21 cellular contexts compared by ENCODE assay signal in genomic region chr12:25278274-25278673, GRCh38.
"Had no signal": no experiment of that assay in that cellular context is flagged by ENCODE, and none has a peak within 500 bp of the region (broad histone marks: within the 10 kb centered on the region; RNA-seq: fewer than 3 reads in every experiment).

No MANE protein-coding gene starts in this region.

- DNase-seq: dermis blood vessel endothelial cell; dorsolateral prefrontal cortex; effector CD4-positive, alpha-beta T cell; effector memory CD4-positive, alpha-beta T cell; foreskin keratinocyte; glutamatergic neuron; head of caudate nucleus; heart right ventricle; hippocampal formation; left cardiac atrium; left lung; left ventricle myocardium superior; lower lobe of right lung; mesenchymal stem cell; mucosa of descending colon; naive B cell had no signal

- H3K36me3 ChIP-seq: esophagus muscularis mucosa, gastroesophageal sphincter, heart right ventricle, left lung, lower lobe of right lung had no signal

- ATAC-seq: foreskin keratinocyte, gastroesophageal sphincter, heart right ventricle, left cardiac atrium, left lung, left ventricle myocardium superior, lower lobe of right lung, mucosa of descending colon had no signal

- H3K27me3 ChIP-seq: dorsolateral prefrontal cortex, esophagus muscularis mucosa, foreskin keratinocyte, gastroesophageal sphincter, heart right ventricle, left lung had no signal

- H3K27ac ChIP-seq: coronary artery, dorsolateral prefrontal cortex, esophagus muscularis mucosa, foreskin keratinocyte, gastroesophageal sphincter, heart right ventricle, left lung, lower lobe of right lung had no signal

- H3K4me1 ChIP-seq: foreskin keratinocyte, left lung had no signal

- H3K9me3 ChIP-seq: esophagus muscularis mucosa, gastroesophageal sphincter, heart right ventricle, left lung, lower lobe of right lung, mucosa of descending colon had no signal

- FAIRE-seq: endothelial cell of umbilical vein, keratinocyte had no signal

- H3K4me3 ChIP-seq: coronary artery, dorsolateral prefrontal cortex, esophagus muscularis mucosa, gastroesophageal sphincter, heart right ventricle, left lung, lower lobe of right lung, mucosa of descending colon had no signal
